ENCODE assay signal across 24 cellular contexts in genomic region chr18:24534737-24535136, GRCh38.
"Had no signal": no experiment of that assay in that cellular context is flagged by ENCODE, and none has a peak within 500 bp of the region (broad histone marks: within the 10 kb centered on the region; RNA-seq: fewer than 3 reads in every experiment).

No MANE protein-coding gene starts in this region.

- H3K27me3 ChIP-seq: cardiac muscle cell had no signal

- DNase-seq: activated CD4-positive, alpha-beta memory T cell treated with anti-CD3 and anti-CD28 coated beads, Interleukin-2, amount 10 ng/mL, durations not matched to agents 7 days and 5 days; activated CD4-positive, alpha-beta T cell treated with anti-CD3 and anti-CD28 coated beads for 36 hours; activated CD4-positive, alpha-beta T cell treated with anti-CD3 and anti-CD28 coated beads, Interleukin-2, amount 50 U/mL, for 1 hour; activated CD4-positive, CD25-positive, alpha-beta regulatory T cell; activated gamma-delta T cell; activated naive CD4-positive, alpha-beta T cell treated with anti-CD3 and anti-CD28 coated beads for 36 hours; activated T-cell treated with anti-CD3 and anti-CD28 coated beads for 4 hours; activated T-cell treated with anti-CD3 and anti-CD28 coated beads, Interleukin-2, amount 50 U/mL, for 48 hours; amygdala; MM.1S; NCI-H1105; NCI-H1436; NCI-H1694 treated with DMSO at 0.1 percent for 48 hours; NCI-H2029 treated with DMSO at 0.1 percent for 48 hours; NCI-H345; NCI-H510A; NCI-H748 treated with DMSO at 0.1 percent for 48 hours; SIG-M5; T-helper 17 cell; T-helper 9 cell had no signal

- H3K9me3 Mint-ChIP-seq: activated CD4-positive, alpha-beta memory T cell treated with anti-CD3 and anti-CD28 coated beads, Interleukin-2, amount 10 ng/mL, durations not matched to agents 7 days and 5 days; activated naive CD4-positive, alpha-beta T cell treated with anti-CD3 and anti-CD28 coated beads for 36 hours had no signal

- H3K36me3 Mint-ChIP-seq: activated naive CD8-positive, alpha-beta T cell; brain had no signal

- H3K4me3 ChIP-seq: cardiac muscle cell had no signal

- H3K4me3 Mint-ChIP-seq: activated CD4-positive, alpha-beta memory T cell treated with anti-CD3 and anti-CD28 coated beads, Interleukin-2, amount 10 ng/mL, durations not matched to agents 7 days and 5 days; activated CD4-positive, alpha-beta T cell treated with anti-CD3 and anti-CD28 coated beads for 36 hours; activated naive CD4-positive, alpha-beta T cell treated with anti-CD3 and anti-CD28 coated beads for 36 hours; activated naive CD8-positive, alpha-beta T cell; activated T-helper 17 cell treated with anti-CD3 and anti-CD28 coated beads, Interleukin-2, amount 50 U/mL, for 72 hours; brain; T-helper 17 cell had no signal

- ATAC-seq: activated CD4-positive, alpha-beta T cell treated with anti-CD3 and anti-CD28 coated beads for 36 hours; activated T-helper 17 cell treated with anti-CD3 and anti-CD28 coated beads, Interleukin-2, amount 50 U/mL, for 72 hours; T-helper 17 cell had no signal

- H3K36me3 ChIP-seq: cardiac muscle cell had no signal

- H3K27ac Mint-ChIP-seq: activated CD4-positive, alpha-beta memory T cell treated with anti-CD3 and anti-CD28 coated beads, Interleukin-2, amount 10 ng/mL, durations not matched to agents 7 days and 5 days; activated CD4-positive, alpha-beta T cell treated with anti-CD3 and anti-CD28 coated beads for 36 hours; activated naive CD4-positive, alpha-beta T cell treated with anti-CD3 and anti-CD28 coated beads for 36 hours; activated naive CD8-positive, alpha-beta T cell; activated T-helper 17 cell treated with anti-CD3 and anti-CD28 coated beads, Interleukin-2, amount 50 U/mL, for 72 hours; brain; T-helper 17 cell had no signal

- H3K27ac ChIP-seq: cardiac muscle cell had no signal

- H3K4me1 Mint-ChIP-seq: activated CD4-positive, alpha-beta memory T cell treated with anti-CD3 and anti-CD28 coated beads, Interleukin-2, amount 10 ng/mL, durations not matched to agents 7 days and 5 days; activated T-helper 17 cell treated with anti-CD3 and anti-CD28 coated beads, Interleukin-2, amount 50 U/mL, for 72 hours had no signal
